1 cellular context compared by ENCODE assay signal in genomic region chr7:5528071-5528814, GRCh38.
TF ChIP-seq lines count a peak whose summit lies in the region.

No MANE protein-coding gene starts in this region.

TF ChIP-seq in HepG2, 621 proteins besides CTCF, POLR2A, EP300 and RAD21 (continued from another document and continues in another):
- TF ChIP-seq LRRFIP1 (CRISPR knock-in tag; conservative IDR thresholded peaks at IDR 0.05) (no peak), CREM (IDR thresholded peaks at IDR 0.05) (no peak), CREM (CRISPR knock-in tag; IDR thresholded peaks at IDR 0.05) (no peak), NFIC (IDR thresholded peaks at IDR 0.05; ENCODE audit: low read length) (no peak), ZNF557 (CRISPR knock-in tag; IDR thresholded peaks at IDR 0.05) (no peak), SAFB2 (CRISPR knock-in tag; IDR thresholded peaks at IDR 0.05; ENCODE audit: borderline replicate concordance, low read depth) (0 out of 2 replicates have a peak, but pooled peaks have one; percentile 44), ZBTB40 (IDR thresholded peaks at IDR 0.05) (no peak), ZBTB40 (CRISPR knock-in tag; IDR thresholded peaks at IDR 0.05) (no peak), AGO1 (IDR thresholded peaks at IDR 0.05; ENCODE audit: low read depth, low read length, poor library complexity, severe bottlenecking) (peak; percentile 96), ZNF513 (CRISPR knock-in tag; conservative IDR thresholded peaks at IDR 0.05) (0 out of 2 replicates have a peak, but pooled peaks have one; percentile 80), ZNF549 (CRISPR knock-in tag; IDR thresholded peaks at IDR 0.05) (no peak), MBNL3 (CRISPR knock-in tag; conservative IDR thresholded peaks at IDR 0.05) (no peak), ZBTB46 (CRISPR knock-in tag; IDR thresholded peaks at IDR 0.05; ENCODE audit: borderline replicate concordance) (no peak), TCF7L2 (IDR thresholded peaks at IDR 0.05; ENCODE audit: low read depth, low read length) (no peak), ZNF503 (CRISPR knock-in tag; IDR thresholded peaks at IDR 0.05) (no peak), AGO2 (optimal IDR thresholded peaks at IDR 0.05; ENCODE audit: low read depth, low read length) (peak; percentile 93), POLR2AphosphoS5 (IDR thresholded peaks at IDR 0.05; ENCODE audit: low read depth, low read length) (peak; percentile 29; the same call in 1 of the 2 replicates), DPF2 (CRISPR knock-in tag; IDR thresholded peaks at IDR 0.05; ENCODE audit: borderline replicate concordance, low read depth) (peak; percentile 19; the same call in 1 of the 2 replicates), RNF2 (conservative IDR thresholded peaks at IDR 0.05; ENCODE audit: low read depth) (no peak), ZEB1 (IDR thresholded peaks at IDR 0.05; ENCODE audit: insufficient replicate concordance, low read depth) (no peak), ZNF3 (CRISPR knock-in tag; IDR thresholded peaks at IDR 0.05) (no peak), STAG1 (CRISPR knock-in tag; IDR thresholded peaks at IDR 0.05) (no peak), ATF2 (CRISPR knock-in tag; IDR thresholded peaks at IDR 0.05) (no peak), ETV6 (CRISPR knock-in tag; conservative IDR thresholded peaks at IDR 0.05) (no peak), ZSCAN25 (CRISPR knock-in tag; IDR thresholded peaks at IDR 0.05) (no peak), RBM39 (IDR thresholded peaks at IDR 0.05; ENCODE audit: low read depth, low read length, poor library complexity, severe bottlenecking) (peak; percentile 52), MAZ (IDR thresholded peaks at IDR 0.05; ENCODE audit: borderline replicate concordance, low read depth, low read length) (no peak), MAZ (CRISPR knock-in tag; IDR thresholded peaks at IDR 0.05; ENCODE audit: low read depth) (no peak), ZNF883 (CRISPR knock-in tag; IDR thresholded peaks at IDR 0.05; ENCODE audit: not compliant biosample characterization) (peak; percentile 25)
- TF ChIP-seq, protein P1, sequence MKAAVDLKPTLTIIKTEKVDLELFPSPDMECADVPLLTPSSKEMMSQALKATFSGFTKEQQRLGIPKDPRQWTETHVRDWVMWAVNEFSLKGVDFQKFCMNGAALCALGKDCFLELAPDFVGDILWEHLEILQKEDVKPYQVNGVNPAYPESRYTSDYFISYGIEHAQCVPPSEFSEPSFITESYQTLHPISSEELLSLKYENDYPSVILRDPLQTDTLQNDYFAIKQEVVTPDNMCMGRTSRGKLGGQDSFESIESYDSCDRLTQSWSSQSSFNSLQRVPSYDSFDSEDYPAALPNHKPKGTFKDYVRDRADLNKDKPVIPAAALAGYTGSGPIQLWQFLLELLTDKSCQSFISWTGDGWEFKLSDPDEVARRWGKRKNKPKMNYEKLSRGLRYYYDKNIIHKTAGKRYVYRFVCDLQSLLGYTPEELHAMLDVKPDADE (CRISPR knock-in tag; IDR thresholded peaks at IDR 0.05): no peak
- TF ChIP-seq, protein P2, sequence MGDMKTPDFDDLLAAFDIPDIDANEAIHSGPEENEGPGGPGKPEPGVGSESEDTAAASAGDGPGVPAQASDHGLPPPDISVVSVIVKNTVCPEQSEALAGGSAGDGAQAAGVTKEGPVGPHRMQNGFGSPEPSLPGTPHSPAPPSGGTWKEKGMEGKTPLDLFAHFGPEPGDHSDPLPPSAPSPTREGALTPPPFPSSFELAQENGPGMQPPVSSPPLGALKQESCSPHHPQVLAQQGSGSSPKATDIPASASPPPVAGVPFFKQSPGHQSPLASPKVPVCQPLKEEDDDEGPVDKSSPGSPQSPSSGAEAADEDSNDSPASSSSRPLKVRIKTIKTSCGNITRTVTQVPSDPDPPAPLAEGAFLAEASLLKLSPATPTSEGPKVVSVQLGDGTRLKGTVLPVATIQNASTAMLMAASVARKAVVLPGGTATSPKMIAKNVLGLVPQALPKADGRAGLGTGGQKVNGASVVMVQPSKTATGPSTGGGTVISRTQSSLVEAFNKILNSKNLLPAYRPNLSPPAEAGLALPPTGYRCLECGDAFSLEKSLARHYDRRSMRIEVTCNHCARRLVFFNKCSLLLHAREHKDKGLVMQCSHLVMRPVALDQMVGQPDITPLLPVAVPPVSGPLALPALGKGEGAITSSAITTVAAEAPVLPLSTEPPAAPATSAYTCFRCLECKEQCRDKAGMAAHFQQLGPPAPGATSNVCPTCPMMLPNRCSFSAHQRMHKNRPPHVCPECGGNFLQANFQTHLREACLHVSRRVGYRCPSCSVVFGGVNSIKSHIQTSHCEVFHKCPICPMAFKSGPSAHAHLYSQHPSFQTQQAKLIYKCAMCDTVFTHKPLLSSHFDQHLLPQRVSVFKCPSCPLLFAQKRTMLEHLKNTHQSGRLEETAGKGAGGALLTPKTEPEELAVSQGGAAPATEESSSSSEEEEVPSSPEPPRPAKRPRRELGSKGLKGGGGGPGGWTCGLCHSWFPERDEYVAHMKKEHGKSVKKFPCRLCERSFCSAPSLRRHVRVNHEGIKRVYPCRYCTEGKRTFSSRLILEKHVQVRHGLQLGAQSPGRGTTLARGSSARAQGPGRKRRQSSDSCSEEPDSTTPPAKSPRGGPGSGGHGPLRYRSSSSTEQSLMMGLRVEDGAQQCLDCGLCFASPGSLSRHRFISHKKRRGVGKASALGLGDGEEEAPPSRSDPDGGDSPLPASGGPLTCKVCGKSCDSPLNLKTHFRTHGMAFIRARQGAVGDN (CRISPR knock-in tag; IDR thresholded peaks at IDR 0.05): peak; percentile 52
